ENCODE assay signal across 23 cellular contexts in the genomic region with DNA sequence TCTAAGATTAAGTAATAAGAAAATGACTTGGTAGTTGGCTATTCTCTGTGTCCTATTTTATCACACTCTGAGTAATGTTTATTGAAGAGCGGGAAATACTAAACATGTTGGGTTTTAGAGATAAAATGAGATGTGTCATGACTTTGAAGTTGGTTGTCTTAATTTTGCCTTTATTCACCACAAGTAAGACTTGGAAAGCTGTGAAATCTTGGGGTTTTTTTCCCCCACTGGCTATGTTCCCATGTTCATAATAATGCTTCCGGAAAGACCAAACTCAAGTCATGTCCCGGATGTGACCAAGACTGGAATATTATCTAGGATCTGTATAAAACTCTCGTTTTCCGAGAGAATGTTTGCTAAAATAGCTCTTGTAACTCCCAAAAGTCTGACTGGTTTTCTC.
"Had no signal": no experiment of that assay in that cellular context is flagged by ENCODE, and none has a peak within 500 bp of the region (broad histone marks: within the 10 kb centered on the region; RNA-seq: fewer than 3 reads in every experiment).

No MANE protein-coding gene starts in this region.

- H3K27ac ChIP-seq: colonic mucosa, epithelial cell of prostate, foreskin keratinocyte, gastroesophageal sphincter, lower lobe of right lung, prostate gland, right atrium auricular region, suprapubic skin, transverse colon, upper lobe of right lung, uterus had no signal

- H3K36me3 Mint-ChIP-seq: immature natural killer cell; natural killer cell; stimulated activated memory B cell treated with anti-CD40 and anti-IgM and Interleukin-4, amounts not matched to agents 10 μg/mL and 1 μg/mL and 100 μg/mL, for 72 hours had no signal

- H3K9me3 Mint-ChIP-seq: dendritic cell treated with granulocyte-macrophage colony-stimulating factor and Interleukin-4, amounts not matched to agents 40 ng/mL and 50 ng/mL, for 4 days; endodermal cell; neural crest cell; stimulated activated naive CD8-positive, alpha-beta T cell treated with anti-CD3 and anti-CD28 coated beads, Interleukin-15, Interleukin-2, amounts not matched to agents 100 ng/mL and 50 ng/mL, for 24 hours had no signal

- H3K9me3 ChIP-seq: colonic mucosa, gastroesophageal sphincter, heart left ventricle, lower lobe of right lung, prostate gland, right atrium auricular region, suprapubic skin, transverse colon, upper lobe of right lung, uterus had no signal

- H3K36me3 ChIP-seq: colonic mucosa, gastroesophageal sphincter, heart left ventricle, lower lobe of right lung, prostate gland, right atrium auricular region, suprapubic skin, transverse colon, upper lobe of right lung, uterus had no signal

- H3K4me1 Mint-ChIP-seq: endodermal cell, immature natural killer cell, natural killer cell had no signal

- H3K4me3 Mint-ChIP-seq: dendritic cell treated with granulocyte-macrophage colony-stimulating factor and Interleukin-4, amounts not matched to agents 40 ng/mL and 50 ng/mL, for 4 days; endodermal cell; immature natural killer cell; natural killer cell; neural crest cell; stimulated activated memory B cell treated with anti-CD40 and anti-IgM and Interleukin-4, amounts not matched to agents 10 μg/mL and 1 μg/mL and 100 μg/mL, for 72 hours; stimulated activated naive CD8-positive, alpha-beta T cell treated with anti-CD3 and anti-CD28 coated beads, Interleukin-15, Interleukin-2, amounts not matched to agents 100 ng/mL and 50 ng/mL, for 24 hours had no signal

- H3K27ac Mint-ChIP-seq: endodermal cell; immature natural killer cell; natural killer cell; stimulated activated memory B cell treated with anti-CD40 and anti-IgM and Interleukin-4, amounts not matched to agents 10 μg/mL and 1 μg/mL and 100 μg/mL, for 72 hours; stimulated activated naive CD8-positive, alpha-beta T cell treated with anti-CD3 and anti-CD28 coated beads, Interleukin-15, Interleukin-2, amounts not matched to agents 100 ng/mL and 50 ng/mL, for 24 hours had no signal

- H3K27me3 Mint-ChIP-seq: dendritic cell treated with granulocyte-macrophage colony-stimulating factor and Interleukin-4, amounts not matched to agents 40 ng/mL and 50 ng/mL, for 4 days; stimulated activated memory B cell treated with anti-CD40 and anti-IgM and Interleukin-4, amounts not matched to agents 10 μg/mL and 1 μg/mL and 100 μg/mL, for 72 hours; stimulated activated naive CD8-positive, alpha-beta T cell treated with anti-CD3 and anti-CD28 coated beads, Interleukin-15, Interleukin-2, amounts not matched to agents 100 ng/mL and 50 ng/mL, for 24 hours had no signal

- H3K27me3 ChIP-seq: colonic mucosa, gastroesophageal sphincter, heart left ventricle, right atrium auricular region, suprapubic skin, transverse colon, upper lobe of right lung, uterus had no signal

- H3K4me1 ChIP-seq: colonic mucosa, foreskin keratinocyte, gastroesophageal sphincter, prostate gland, uterus had no signal

- DNase-seq: colonic mucosa; effector CD8-positive, alpha-beta T cell; endodermal cell; foreskin keratinocyte; heart left ventricle; hippocampal formation; immature natural killer cell; left ventricle myocardium superior; lower lobe of right lung; natural killer cell; stimulated activated CD4-positive, alpha-beta T cell treated with anti-CD3 and anti-CD28 coated beads, Interleukin-4, amount 100 ng/mL, for 4 hours; transverse colon; upper lobe of right lung; uterus had no signal

- H3K4me3 ChIP-seq: colonic mucosa, gastroesophageal sphincter, heart left ventricle, lower lobe of right lung, prostate gland, right atrium auricular region, suprapubic skin, transverse colon, upper lobe of right lung, uterus had no signal
